ENCODE assay signal across 7 cellular contexts in genomic region chr4:38665846-38666490, GRCh38. TPM values are rescaled to one million over a fixed set of nuclear protein-coding genes. Genes with fewer than 3 reads are reported as not detected.
DNase-seq lines count a peak whose midpoint lies in the region; ATAC-seq, FAIRE-seq and TF ChIP-seq lines count a peak whose summit lies in the region.

No MANE protein-coding gene starts in this region.

- H3K4me3 Mint-ChIP-seq in activated naive CD8-positive, alpha-beta T cell treated with anti-CD3 and anti-CD28 coated beads for 36 hours: peak overlapping the region; percentile 81
- H3K4me3 Mint-ChIP-seq in immature natural killer cell: peak overlapping the region; percentile 94 to 100 (median 98)
- H3K4me3 Mint-ChIP-seq in stimulated activated naive B cell treated with anti-CD40 and anti-IgM and Interleukin-4, amounts not matched to agents 10 μg/mL and 1 μg/mL and 100 μg/mL, for 72 hours: peak overlapping the region; percentile 29 to 88

- FAIRE-seq in D721Med (lab: Jason Lieb, UNC) (no peak), urothelium cell line (lab: Jason Lieb, UNC) (no peak)

- ATAC-seq in stimulated activated naive B cell treated with anti-CD40 and anti-IgM and Interleukin-4, amounts not matched to agents 10 μg/mL and 1 μg/mL and 100 μg/mL, for 72 hours (replicated peaks): no peak

- H3K27me3 Mint-ChIP-seq in activated naive CD8-positive, alpha-beta T cell treated with anti-CD3 and anti-CD28 coated beads for 36 hours: no peaks in the 10 kb centered on the region
- H3K27me3 Mint-ChIP-seq in immature natural killer cell (ENCODE audit: low read depth in 3 of 3): peaks cover 13 to 33% (median 30%) of the 10 kb centered on the region in 3 donors
- no peaks in the 10 kb centered on the region for H3K27me3 Mint-ChIP-seq in stimulated activated naive B cell treated with anti-CD40 and anti-IgM and Interleukin-4, amounts not matched to agents 10 μg/mL and 1 μg/mL and 100 μg/mL, for 72 hours

- no peak for TF ChIP-seq CTCF in D721Med (IDR thresholded peaks at IDR 0.05; ENCODE audit: insufficient read depth, missing control alignments)

- H3K27ac Mint-ChIP-seq in activated naive CD8-positive, alpha-beta T cell treated with anti-CD3 and anti-CD28 coated beads for 36 hours: peak overlapping the region; percentile 92
- H3K27ac Mint-ChIP-seq in immature natural killer cell: peak overlapping the region; percentile 94 to 100 (median 96)
- H3K27ac Mint-ChIP-seq in stimulated activated naive B cell treated with anti-CD40 and anti-IgM and Interleukin-4, amounts not matched to agents 10 μg/mL and 1 μg/mL and 100 μg/mL, for 72 hours: peak overlapping the region; percentile 25

- peaks cover 5% of the 10 kb centered on the region for H3K36me3 Mint-ChIP-seq in activated naive CD8-positive, alpha-beta T cell treated with anti-CD3 and anti-CD28 coated beads for 36 hours
- peaks cover 0 to 5% (median 0%) of the 10 kb centered on the region in 3 donors for H3K36me3 Mint-ChIP-seq in immature natural killer cell
- no peaks in the 10 kb centered on the region for H3K36me3 Mint-ChIP-seq in stimulated activated naive B cell treated with anti-CD40 and anti-IgM and Interleukin-4, amounts not matched to agents 10 μg/mL and 1 μg/mL and 100 μg/mL, for 72 hours

- DNase-seq in HT-29 (ENCODE audit: low spot score): peak; percentile 60
- no peak for DNase-seq in activated naive CD8-positive, alpha-beta T cell treated with anti-CD3 and anti-CD28 coated beads for 36 hours
- DNase-seq in immature natural killer cell: no peak
- DNase-seq in stimulated activated naive B cell treated with anti-CD40 and anti-IgM and Interleukin-4, amounts not matched to agents 10 μg/mL and 1 μg/mL and 100 μg/mL, for 72 hours: no peak
- no peak for DNase-seq in D721Med (ENCODE audit: insufficient read length, low spot score)
- no peak for DNase-seq in urothelium cell line (ENCODE audit: low spot score)
- DNase-seq in hepatic stellate cell (ENCODE audit: low spot score): no peak

- H3K9me3 Mint-ChIP-seq in activated naive CD8-positive, alpha-beta T cell treated with anti-CD3 and anti-CD28 coated beads for 36 hours: peaks cover 2% of the 10 kb centered on the region
- no peaks in the 10 kb centered on the region for H3K9me3 Mint-ChIP-seq in immature natural killer cell
- H3K9me3 Mint-ChIP-seq in stimulated activated naive B cell treated with anti-CD40 and anti-IgM and Interleukin-4, amounts not matched to agents 10 μg/mL and 1 μg/mL and 100 μg/mL, for 72 hours: no peaks in the 10 kb centered on the region

- peaks cover 65% of the 10 kb centered on the region for H3K4me1 Mint-ChIP-seq in activated naive CD8-positive, alpha-beta T cell treated with anti-CD3 and anti-CD28 coated beads for 36 hours
- peaks cover 70 to 80% of the 10 kb centered on the region in 2 donors for H3K4me1 Mint-ChIP-seq in immature natural killer cell
- H3K4me1 Mint-ChIP-seq in stimulated activated naive B cell treated with anti-CD40 and anti-IgM and Interleukin-4, amounts not matched to agents 10 μg/mL and 1 μg/mL and 100 μg/mL, for 72 hours: peaks cover 42 to 62% of the 10 kb centered on the region in 2 donors

RNA-seq across cellular contexts. Expression of gene KLF3, which starts 2.0 kb away (rescaled TPM):
- total RNA-seq in HT-29 (2014; rRNA removed; shearing (Covaris generic)): 74.3 and 76.6 TPM in 2 replicates
- 10 to 100 TPM; 10.0 to 10.4 TPM for total RNA-seq in activated naive CD8-positive, alpha-beta T cell treated with anti-CD3 and anti-CD28 coated beads for 36 hours
- 10 to 100 TPM; 41.3 to 78.0 (median 63.8) TPM for polyA plus RNA-seq in immature natural killer cell

Comparison
In these comparisons a context has a peak if more than half of its experiments do, and no peak if none do; other contexts are left out.
1. H3K27ac Mint-ChIP-seq: peak in every context shown above with its lines; median percentile 96 in immature natural killer cell; 92 in activated naive CD8-positive, alpha-beta T cell treated with anti-CD3 and anti-CD28 coated beads for 36 hours; 25 in stimulated activated naive B cell treated with anti-CD40 and anti-IgM and Interleukin-4, amounts not matched to agents 10 μg/mL and 1 μg/mL and 100 μg/mL, for 72 hours.